ENCODE assay signal across 17 cellular contexts in the genomic region with DNA sequence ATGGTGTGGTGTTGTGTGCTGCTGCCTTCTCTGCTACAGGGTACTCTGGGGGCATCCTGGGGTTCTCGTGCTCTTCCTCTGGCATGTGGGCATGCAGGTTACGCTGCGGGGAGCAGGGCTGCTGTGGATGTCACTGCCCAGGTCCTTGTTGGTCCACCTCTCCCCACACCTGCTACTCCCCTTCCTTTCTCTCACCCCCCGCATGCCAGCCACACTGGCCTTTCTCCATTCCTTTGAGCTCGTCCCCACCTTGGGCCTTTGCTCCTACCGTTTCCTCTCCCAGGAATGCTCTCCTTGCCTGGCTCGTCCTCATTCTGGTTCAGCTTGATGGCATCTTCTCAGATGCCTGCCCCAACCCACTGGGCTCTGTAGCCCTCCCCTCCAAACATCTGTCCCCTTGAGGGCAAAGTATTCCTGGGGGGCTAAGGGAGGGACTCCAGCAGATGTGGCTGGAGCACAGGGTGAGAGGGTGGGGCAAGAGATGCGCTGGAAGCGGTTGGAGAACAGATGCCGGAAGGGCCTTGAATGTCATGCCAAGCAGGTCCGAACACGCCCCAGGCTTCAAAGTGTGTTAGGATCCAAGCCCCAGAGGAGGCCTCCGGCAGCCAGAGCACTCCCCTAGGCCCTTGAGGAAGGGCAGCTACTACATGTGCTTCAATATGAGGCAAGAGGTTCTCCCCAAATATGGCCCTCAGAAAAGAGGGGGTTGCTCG. TPM values are rescaled to one million over a fixed set of nuclear protein-coding genes. Genes with fewer than 3 reads are reported as not detected.
DNase-seq lines count a peak whose midpoint lies in the region; ATAC-seq and TF ChIP-seq lines count a peak whose summit lies in the region.
"Had no signal": no experiment of that assay in that cellular context is flagged by ENCODE, and none has a peak within 500 bp of the region (broad histone marks: within the 10 kb centered on the region; RNA-seq: fewer than 3 reads in every experiment).

No MANE protein-coding gene starts in this region.

- H2AFZ ChIP-seq in H9 (ENCODE audit: low read length) = no peak overlapping the region
- H2AFZ ChIP-seq: PC-9 had no signal

- no peak overlapping the region for H3K4me3 ChIP-seq in BLaER1
- H3K4me3 ChIP-seq: HAP-1, PC-9 had no signal

- H4K8ac ChIP-seq in H9 (replicated peaks; ENCODE audit: insufficient read length, low read depth, low read length) = no peak overlapping the region

- no peak overlapping the region for H3T11ph ChIP-seq in H9 (ENCODE audit: low read length)

- H3K27ac Mint-ChIP-seq in H9 = no peak overlapping the region
- H3K27ac Mint-ChIP-seq in natural killer cell treated with Interleukin-12 subunit alpha and Interleukin-12 subunit beta and Interleukin-15 and Interleukin-18, amount 100 ng/mL, for 72 hours = peak overlapping the region in 1 of 2 donors; percentile 62
- H3K27ac Mint-ChIP-seq: CD14-positive monocyte, IgD-negative memory B cell had no signal

- H3K27ac ChIP-seq in BLaER1 (no peak overlapping the region), H9 (ENCODE audit: insufficient read length, low read depth, low read length) (no peak overlapping the region), foreskin keratinocyte (no peak overlapping the region)
- H3K27ac ChIP-seq: PC-9 had no signal

- peak; percentile 45 for ATAC-seq in foreskin keratinocyte
- ATAC-seq in natural killer cell treated with Interleukin-12 subunit alpha and Interleukin-12 subunit beta and Interleukin-15 and Interleukin-18, amount 100 ng/mL, for 72 hours = no peak

- no peak overlapping the region for H4K91ac ChIP-seq in H9 (ENCODE audit: insufficient read length, low read depth, low read length)

- peaks cover 9 to 15% of the 10 kb centered on the region in 2 experiments for H3K4me1 Mint-ChIP-seq in H9
- peaks cover 0 to 3% of the 10 kb centered on the region in 2 donors for H3K4me1 Mint-ChIP-seq in natural killer cell treated with Interleukin-12 subunit alpha and Interleukin-12 subunit beta and Interleukin-15 and Interleukin-18, amount 100 ng/mL, for 72 hours (ENCODE audit: low read depth in 2 of 2)

- no peak overlapping the region for H4K5ac ChIP-seq in H9 (ENCODE audit: insufficient read length, low read depth, low read length)

- H3K4me3 Mint-ChIP-seq in H9 = no peak overlapping the region
- no peak overlapping the region for H3K4me3 Mint-ChIP-seq in natural killer cell treated with Interleukin-12 subunit alpha and Interleukin-12 subunit beta and Interleukin-15 and Interleukin-18, amount 100 ng/mL, for 72 hours
- H3K4me3 Mint-ChIP-seq: CD14-positive monocyte had no signal

- H3K79me1 ChIP-seq in H9 (ENCODE audit: insufficient read depth, low read depth, low read length, poor library complexity, severe bottlenecking) = no peaks in the 10 kb centered on the region

- no peak for TF ChIP-seq CTCF in H9 (conservative IDR thresholded peaks at IDR 0.05)
- TF ChIP-seq CTCF in foreskin keratinocyte (conservative IDR thresholded peaks at IDR 0.05) = no peak

- H3K79me2 ChIP-seq in H9 (ENCODE audit: insufficient read depth, low read length) = no peaks in the 10 kb centered on the region

- DNase-seq in H9 (no peak), NCI-H510A treated with DMSO at 0.1 percent for 48 hours (lab: John Stamatoyannopoulos, UW) (peak; percentile 42), foreskin keratinocyte (peak; percentile 13 to 38), T-helper 1 cell (no peak)
- DNase-seq in activated CD4-positive, alpha-beta T cell treated with anti-CD3 and anti-CD28 coated beads for 4 hours = no peak
- no peak for DNase-seq in natural killer cell treated with Interleukin-12 subunit alpha and Interleukin-12 subunit beta and Interleukin-15 and Interleukin-18, amount 100 ng/mL, for 72 hours (ENCODE audit: low spot score)
- DNase-seq: Kasumi-1, NCI-H1105, NCI-H187, NCI-H524 treated with DMSO at 0.1 percent for 48 hours, SW 1271 had no signal

- no peak overlapping the region for H2BK120ac ChIP-seq in H9 (ENCODE audit: low read depth, low read length, poor library complexity, severe bottlenecking)

- no peak overlapping the region for H2AK5ac ChIP-seq in H9 (ENCODE audit: insufficient read length, low read length)

- no peak overlapping the region for H3K23ac ChIP-seq in H9 (ENCODE audit: insufficient read length, low read depth, low read length)

- no peak overlapping the region for H2BK12ac ChIP-seq in H9 (ENCODE audit: insufficient read length, low read depth, low read length)

- H2BK5ac ChIP-seq in H9 (ENCODE audit: insufficient read length, low read length) = no peak overlapping the region

- peak overlapping the region; percentile 19; the same call in 1 of the 2 replicates for H3K9ac ChIP-seq in BLaER1
- no peak overlapping the region for H3K9ac ChIP-seq in H9 (ENCODE audit: extremely low read depth, insufficient read length, low read length)

- H3K9me3 ChIP-seq in BLaER1 (no peaks in the 10 kb centered on the region), H9 (ENCODE audit: control insufficient read depth, low read depth, low read length) (no peaks in the 10 kb centered on the region)
- H3K9me3 ChIP-seq: HAP-1 had no signal

- no CpG with 5 or more reads among the region's 14 CpGs for WGBS in H9 (ENCODE audit: extremely low coverage, insufficient read length, low lambda C conversion rate)

- no peak overlapping the region for H3K4ac ChIP-seq in H9 (ENCODE audit: low read depth, low read length)

- no peak overlapping the region for H3K18ac ChIP-seq in H9 (ENCODE audit: insufficient read length, low read depth, low read length)

- H4K20me1 ChIP-seq in BLaER1 (no peaks in the 10 kb centered on the region), H9 (ENCODE audit: control insufficient read depth, insufficient read depth, insufficient read length) (no peaks in the 10 kb centered on the region)

- H3K56ac ChIP-seq in H9 (ENCODE audit: insufficient read length, low read depth, low read length) = no peak overlapping the region

- no peaks in the 10 kb centered on the region for H3K23me2 ChIP-seq in H9 (ENCODE audit: insufficient read length, low read depth, low read length, poor library complexity, severe bottlenecking)

- H3K36me3 ChIP-seq in BLaER1 = no peaks in the 10 kb centered on the region
- H3K36me3 ChIP-seq: HAP-1 had no signal

- H3K27me3 ChIP-seq in BLaER1 (no peaks in the 10 kb centered on the region), H9 (ENCODE audit: insufficient read depth, low read length) (0 out of 2 replicates have a peak, but pooled peaks cover under 1% of the 10 kb centered on the region), foreskin keratinocyte (peaks cover 24% of the 10 kb centered on the region)

- H3K4me1 ChIP-seq in BLaER1 = peaks cover 19% of the 10 kb centered on the region
- H3K4me1 ChIP-seq in H9 (ENCODE audit: insufficient read depth, low read length) = no peaks in the 10 kb centered on the region
- no peaks in the 10 kb centered on the region for H3K4me1 ChIP-seq in foreskin keratinocyte

- H3K4me2 ChIP-seq in BLaER1 (peak overlapping the region; percentile 24), H9 (ENCODE audit: insufficient read depth, insufficient read length, low read length) (no peak overlapping the region)
- H3K4me2 ChIP-seq: PC-9 had no signal

- H3K14ac ChIP-seq in H9 (ENCODE audit: insufficient read depth, low read length) = peak overlapping the region; percentile 8; the same call in 1 of the 2 replicates

- H3K9me3 Mint-ChIP-seq in H9 = no peaks in the 10 kb centered on the region
- no peaks in the 10 kb centered on the region for H3K9me3 Mint-ChIP-seq in natural killer cell treated with Interleukin-12 subunit alpha and Interleukin-12 subunit beta and Interleukin-15 and Interleukin-18, amount 100 ng/mL, for 72 hours
- H3K9me3 Mint-ChIP-seq: CD14-positive monocyte, IgD-negative memory B cell had no signal

- H2BK20ac ChIP-seq in H9 (ENCODE audit: low read depth, low read length, poor library complexity, severe bottlenecking) = no peak overlapping the region

- peaks cover 16% of the 10 kb centered on the region for H3K27me3 Mint-ChIP-seq in H9 (ENCODE audit: low read depth)
- peaks cover 18 to 25% of the 10 kb centered on the region in 2 donors for H3K27me3 Mint-ChIP-seq in natural killer cell treated with Interleukin-12 subunit alpha and Interleukin-12 subunit beta and Interleukin-15 and Interleukin-18, amount 100 ng/mL, for 72 hours

- no peaks in the 10 kb centered on the region for H3K36me3 Mint-ChIP-seq in H9 (ENCODE audit: insufficient read depth in 1 of 3, low read depth in 3 of 3)
- H3K36me3 Mint-ChIP-seq in natural killer cell treated with Interleukin-12 subunit alpha and Interleukin-12 subunit beta and Interleukin-15 and Interleukin-18, amount 100 ng/mL, for 72 hours = no peaks in the 10 kb centered on the region
- H3K36me3 Mint-ChIP-seq: CD14-positive monocyte, IgD-negative memory B cell had no signal

- H2BK15ac ChIP-seq in H9 (ENCODE audit: low read depth, low read length) = no peak overlapping the region

RNA-seq across cellular contexts. Expression of gene DMRTB1, which starts 23.4 kb away (rescaled TPM):
- not detected in 2 replicates for total RNA-seq in H9 (2021)
- not detected in 2 replicates for total RNA-seq in foreskin keratinocyte
- polyA plus RNA-seq in foreskin keratinocyte = not detected in 2 replicates
- total RNA-seq in natural killer cell treated with Interleukin-12 subunit alpha and Interleukin-12 subunit beta and Interleukin-15 and Interleukin-18, amount 100 ng/mL, for 72 hours = not detected
- total RNA-seq: PC-9, SK-MEL-5 had no signal
- polyA plus RNA-seq: CD14-positive monocyte, IgD-negative memory B cell had no signal

Comparison
In these comparisons a context has a peak if more than half of its experiments do, and no peak if none do; other contexts are left out.
1. DNase-seq: peak in NCI-H510A treated with DMSO at 0.1 percent for 48 hours (single experiment) and foreskin keratinocyte (2 of 2); none in H9 (single experiment), activated CD4-positive, alpha-beta T cell treated with anti-CD3 and anti-CD28 coated beads for 4 hours (0 of 2), natural killer cell treated with Interleukin-12 subunit alpha and Interleukin-12 subunit beta and Interleukin-15 and Interleukin-18, amount 100 ng/mL, for 72 hours (single experiment) and T-helper 1 cell (0 of 5).